ENCODE assay signal across 9 cellular contexts in genomic region chr2:233426619-233427342, GRCh38.
A peak's percentile ranks its signal among the peaks of the same experiment; 100 is the strongest.
DNase-seq lines count a peak whose midpoint lies in the region; ATAC-seq and TF ChIP-seq lines count a peak whose summit lies in the region.
"Had no signal": no experiment of that assay in that cellular context is flagged by ENCODE, and none has a peak within 500 bp of the region (broad histone marks: within the 10 kb centered on the region; RNA-seq: fewer than 3 reads in every experiment).

No MANE protein-coding gene starts in this region.

- H3K4me3 Mint-ChIP-seq in activated CD4-positive, alpha-beta T cell treated with anti-CD3 and anti-CD28 coated beads for 36 hours = no peak overlapping the region
- H3K4me3 Mint-ChIP-seq in stimulated activated naive CD8-positive, alpha-beta T cell treated with anti-CD3 and anti-CD28 coated beads, Interleukin-15, amount 100 ng/mL, for 72 hours = no peak overlapping the region

- POLR2A ChIA-PET in activated CD4-positive, alpha-beta T cell treated with anti-CD3 and anti-CD28 coated beads for 36 hours (lab: Charles Lee) = interaction anchor here (1.1 kb wide), 1 partner anchor 8 kb away, joined by 3 read pairs; no protein-coding TSS in a partner anchor

- peak; percentile 83 for ATAC-seq in activated CD4-positive, alpha-beta T cell treated with anti-CD3 and anti-CD28 coated beads for 36 hours
- ATAC-seq in stimulated activated naive CD8-positive, alpha-beta T cell treated with anti-CD3 and anti-CD28 coated beads, Interleukin-15, amount 100 ng/mL, for 72 hours = peak; percentile 64
- no peak for ATAC-seq in GM19397 (IDR thresholded peaks at IDR 0.05; ENCODE audit: unreplicated experiment)

- H3K36me3 Mint-ChIP-seq in activated CD4-positive, alpha-beta T cell treated with anti-CD3 and anti-CD28 coated beads for 36 hours (ENCODE audit: low read depth) = peaks cover 39% of the 10 kb centered on the region

- H3K27me3 Mint-ChIP-seq in activated CD4-positive, alpha-beta T cell treated with anti-CD3 and anti-CD28 coated beads for 36 hours = no peaks in the 10 kb centered on the region
- H3K27me3 Mint-ChIP-seq in stimulated activated naive CD8-positive, alpha-beta T cell treated with anti-CD3 and anti-CD28 coated beads, Interleukin-15, amount 100 ng/mL, for 72 hours = no peaks in the 10 kb centered on the region

- H3K4me3 ChIP-seq in kidney epithelial cell (ENCODE audit: low read depth, low read length) (no peak overlapping the region), prostate gland (no peak overlapping the region)
- H3K4me3 ChIP-seq: BLaER1 had no signal

- CTCF ChIA-PET in activated CD4-positive, alpha-beta T cell treated with anti-CD3 and anti-CD28 coated beads for 36 hours (lab: Charles Lee) = interaction anchor here (0.6 to 3.7 kb wide), 5 partner anchors 9 to 117 kb away, joined by 3 to 16 read pairs (median 5); partner anchors contain the start of gene DGKD

- no peaks in the 10 kb centered on the region for H3K9me3 ChIP-seq in prostate gland
- H3K9me3 ChIP-seq: BLaER1 had no signal

- H3K9me3 Mint-ChIP-seq in activated CD4-positive, alpha-beta T cell treated with anti-CD3 and anti-CD28 coated beads for 36 hours (ENCODE audit: low read depth) = peaks cover 10% of the 10 kb centered on the region
- peaks cover 10 to 17% of the 10 kb centered on the region in 2 donors for H3K9me3 Mint-ChIP-seq in stimulated activated naive CD8-positive, alpha-beta T cell treated with anti-CD3 and anti-CD28 coated beads, Interleukin-15, amount 100 ng/mL, for 72 hours

- H3K36me3 ChIP-seq in kidney epithelial cell (ENCODE audit: control insufficient read depth, insufficient read depth, low read length) (no peaks in the 10 kb centered on the region), prostate gland (no peaks in the 10 kb centered on the region)

- TF ChIP-seq CTCF in kidney epithelial cell (IDR thresholded peaks at IDR 0.05; ENCODE audit: insufficient read depth, low read length, poor library complexity, severe bottlenecking) (no peak), prostate gland (IDR thresholded peaks at IDR 0.05) (no peak)

- peaks cover 2% of the 10 kb centered on the region for H3K4me1 ChIP-seq in prostate gland (replicated peaks)

- no peak overlapping the region for H3K27ac ChIP-seq in prostate gland

- peak; percentile 89 for DNase-seq in activated CD4-positive, alpha-beta T cell treated with anti-CD3 and anti-CD28 coated beads for 36 hours
- no peak for DNase-seq in activated CD4-positive, alpha-beta T cell treated with anti-CD3 and anti-CD28 coated beads for 1 hour
- DNase-seq in activated CD8-positive, alpha-beta memory T cell treated with anti-CD3 and anti-CD28 coated beads, Interleukin-2, amount 50 U/mL, for 24 hours (ENCODE audit: extremely low read depth) = peak; percentile 49
- DNase-seq in kidney epithelial cell (ENCODE audit: low read depth) (peak; percentile 54), prostate gland (ENCODE audit: low spot score) (no peak), mucosa of gallbladder (ENCODE audit: low spot score) (no peak)
- DNase-seq in stimulated activated naive CD8-positive, alpha-beta T cell treated with anti-CD3 and anti-CD28 coated beads, Interleukin-15, amount 100 ng/mL, for 72 hours = peak in 1 of 2 donors; percentile 48

- no peaks in the 10 kb centered on the region for H3K27me3 ChIP-seq in kidney epithelial cell (ENCODE audit: control insufficient read depth, insufficient read depth, low read length)
- H3K27me3 ChIP-seq in prostate gland (replicated peaks; ENCODE audit: insufficient read depth) = no peaks in the 10 kb centered on the region
- H3K27me3 ChIP-seq: BLaER1 had no signal

- H3K4me1 Mint-ChIP-seq in activated CD4-positive, alpha-beta T cell treated with anti-CD3 and anti-CD28 coated beads for 36 hours = peaks cover 79% of the 10 kb centered on the region
- peaks cover 83% of the 10 kb centered on the region for H3K4me1 Mint-ChIP-seq in stimulated activated naive CD8-positive, alpha-beta T cell treated with anti-CD3 and anti-CD28 coated beads, Interleukin-15, amount 100 ng/mL, for 72 hours

- TF ChIP-seq POLR2A in prostate gland (IDR thresholded peaks at IDR 0.05) = no peak

- 90% methylated on average over 7 of the region's 7 CpGs for WGBS in prostate gland

- intact Hi-C loops in activated CD4-positive, alpha-beta T cell treated with anti-CD3 and anti-CD28 coated beads for 36 hours (cut with DNase I, micrococcal nuclease) = loop anchor here (1.0 to 2.0 kb wide), 3 partner anchors 11 to 22 kb away; no protein-coding TSS in a partner anchor
- intact Hi-C loops in prostate gland (cut with DNase I) = no loop called here

- H3K27ac Mint-ChIP-seq in activated CD4-positive, alpha-beta T cell treated with anti-CD3 and anti-CD28 coated beads for 36 hours = peak overlapping the region; percentile 73
- peak overlapping the region; percentile 5 to 15 for H3K27ac Mint-ChIP-seq in stimulated activated naive CD8-positive, alpha-beta T cell treated with anti-CD3 and anti-CD28 coated beads, Interleukin-15, amount 100 ng/mL, for 72 hours

Comparison
In these comparisons a context has a peak if more than half of its experiments do, and no peak if none do; other contexts are left out.
1. DNase-seq: peak in activated CD4-positive, alpha-beta T cell treated with anti-CD3 and anti-CD28 coated beads for 36 hours (single experiment), activated CD8-positive, alpha-beta memory T cell treated with anti-CD3 and anti-CD28 coated beads, Interleukin-2, amount 50 U/mL, for 24 hours (single experiment) and kidney epithelial cell (single experiment); none in activated CD4-positive, alpha-beta T cell treated with anti-CD3 and anti-CD28 coated beads for 1 hour (single experiment), prostate gland (single experiment) and mucosa of gallbladder (single experiment).